26 cellular contexts compared by ENCODE assay signal in genomic region chr13:21745307-21745706, GRCh38.
"Had no signal": no experiment of that assay in that cellular context is flagged by ENCODE, and none has a peak within 500 bp of the region (broad histone marks: within the 10 kb centered on the region; RNA-seq: fewer than 3 reads in every experiment).

No MANE protein-coding gene starts in this region.

- H3K36me3 ChIP-seq: stomach, suprapubic skin, thoracic aorta, thyroid gland, tibial artery, tibial nerve, transverse colon, upper lobe of left lung, upper lobe of right lung, uterus, vagina had no signal

- H3K4me1 ChIP-seq: suprapubic skin, testis, thyroid gland, tibial artery, tibial nerve, upper lobe of left lung, upper lobe of right lung, uterus, vagina had no signal

- FAIRE-seq: urothelium cell line had no signal

- DNase-seq: stimulated activated CD4-positive, alpha-beta T cell treated with anti-CD3 and anti-CD28 coated beads, Interleukin-2, amount 100 ng/mL, for 48 hours; stimulated activated CD4-positive, alpha-beta T cell treated with anti-CD3 and anti-CD28 coated beads, Interleukin-4, amount 100 ng/mL, for 1 hour; stimulated activated CD4-positive, alpha-beta T cell treated with anti-CD3 and anti-CD28 coated beads, Interleukin-4, amount 100 ng/mL, for 24 hours; stimulated activated CD4-positive, alpha-beta T cell treated with anti-CD3 and anti-CD28 coated beads, Interleukin-4, amount 100 ng/mL, for 4 hours; stimulated activated CD8-positive, alpha-beta memory T cell treated with anti-CD3 and anti-CD28 coated beads, Interleukin-4, amount 100 ng/mL, for 48 hours; stimulated activated naive B cell treated with anti-CD40 and anti-IgM and Interleukin-4, amounts not matched to agents 10 μg/mL and 1 μg/mL and 100 μg/mL, for 72 hours; stimulated activated naive CD4-positive, alpha-beta T cell; stimulated activated naive CD4-positive, alpha-beta T cell treated with Interleukin-2 at 50 U/mL for 16 hours; stimulated activated naive CD8-positive, alpha-beta T cell treated with anti-CD3 and anti-CD28 coated beads, Interleukin-15, amount 100 ng/mL, for 72 hours; stimulated activated naive CD8-positive, alpha-beta T cell treated with anti-CD3 and anti-CD28 coated beads, Interleukin-15, Interleukin-2, amounts not matched to agents 100 U/mL and 50 U/mL, for 24 hours; stomach; substantia nigra; testis; thyroid gland; tibial artery; transverse colon; upper lobe of left lung; upper lobe of right lung; uterus had no signal

- H3K27me3 ChIP-seq: stomach, suprapubic skin, testis, thyroid gland, tibial artery, tibial nerve, transverse colon, upper lobe of left lung, upper lobe of right lung, uterus, vagina had no signal

- H3K4me3 ChIP-seq: stomach, suprapubic skin, testis, thoracic aorta, thyroid gland, tibial artery, tibial nerve, transverse colon, upper lobe of left lung, upper lobe of right lung, uterus, vagina had no signal

- H3K9me3 ChIP-seq: suprapubic skin, testis, thoracic aorta, thyroid gland, tibial artery, tibial nerve, upper lobe of left lung, upper lobe of right lung, uterus, vagina had no signal

- ATAC-seq: stimulated activated effector memory CD8-positive, alpha-beta T cell treated with anti-CD3 and anti-CD28 coated beads, Interleukin-12 subunit alpha, Interleukin-12 subunit beta, amount 100 ng/mL, for 72 hours; stimulated activated memory B cell treated with anti-CD40 and anti-IgM and Interleukin-4, amounts not matched to agents 10 μg/mL and 1 μg/mL and 100 μg/mL, for 72 hours; stimulated activated naive B cell treated with anti-CD40 and anti-IgM and Interleukin-4, amounts not matched to agents 10 μg/mL and 1 μg/mL and 100 μg/mL, for 72 hours; stimulated activated naive CD8-positive, alpha-beta T cell treated with anti-CD3 and anti-CD28 coated beads, Interleukin-15, amount 100 ng/mL, for 72 hours; stimulated activated naive CD8-positive, alpha-beta T cell treated with anti-CD3 and anti-CD28 coated beads, Interleukin-15, Interleukin-2, amounts not matched to agents 100 U/mL and 50 U/mL, for 24 hours; upper lobe of right lung had no signal

- H3K27ac ChIP-seq: stomach, suprapubic skin, testis, thoracic aorta, thyroid gland, tibial artery, tibial nerve, transverse colon, upper lobe of left lung, upper lobe of right lung, uterus, vagina had no signal
